ENCODE assay signal across 16 cellular contexts in the genomic region with DNA sequence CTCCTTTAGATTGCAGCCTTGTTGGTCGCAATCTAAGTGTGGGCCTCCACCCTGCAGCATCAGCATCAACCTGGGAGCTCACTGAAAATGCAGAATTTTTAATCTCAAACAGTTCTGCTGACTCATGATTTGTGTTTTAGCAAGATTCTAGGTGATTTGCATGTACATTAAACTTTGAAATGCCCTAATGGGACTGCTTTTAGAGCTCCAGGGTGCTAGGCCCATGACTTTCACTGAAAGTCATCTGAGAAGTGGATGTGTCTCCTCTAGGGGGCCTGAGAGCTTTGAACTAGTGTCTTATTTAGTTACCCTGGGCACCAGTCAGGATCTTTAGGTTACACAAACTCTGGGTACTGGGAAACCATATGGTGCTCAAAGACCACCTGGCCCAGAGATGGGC. TPM values are rescaled to one million over a fixed set of nuclear protein-coding genes. Genes with fewer than 3 reads are reported as not detected.
A peak's percentile ranks its signal among the peaks of the same experiment; 100 is the strongest.
DNase-seq lines count a peak whose midpoint lies in the region; ATAC-seq and TF ChIP-seq lines count a peak whose summit lies in the region.
"Had no signal": no experiment of that assay in that cellular context is flagged by ENCODE, and none has a peak within 500 bp of the region (broad histone marks: within the 10 kb centered on the region; RNA-seq: fewer than 3 reads in every experiment).

No MANE protein-coding gene starts in this region.

- H3K9me3 Mint-ChIP-seq in activated CD8-positive, alpha-beta T cell treated with anti-CD3 and anti-CD28 coated beads for 36 hours = no peaks in the 10 kb centered on the region
- no peaks in the 10 kb centered on the region for H3K9me3 Mint-ChIP-seq in activated CD8-positive, alpha-beta T cell treated with anti-CD3 and anti-CD28 coated beads, Interleukin-2, amount 10 ng/mL, durations not matched to agents 7 days and 5 days (ENCODE audit: insufficient read depth)
- H3K9me3 Mint-ChIP-seq in progenitor cell of endocrine pancreas (ENCODE audit: low read depth) = no peaks in the 10 kb centered on the region
- H3K9me3 Mint-ChIP-seq: central memory CD8-positive, alpha-beta T cell; stimulated activated effector memory CD8-positive, alpha-beta T cell treated with anti-CD3 and anti-CD28 coated beads, Interleukin-12 subunit alpha, Interleukin-12 subunit beta, amount 100 ng/mL, for 72 hours had no signal

- no peak for DNase-seq in activated CD8-positive, alpha-beta T cell treated with anti-CD3 and anti-CD28 coated beads for 36 hours
- DNase-seq in activated CD8-positive, alpha-beta T cell treated with anti-CD3 and anti-CD28 coated beads, Interleukin-2, amount 10 ng/mL, durations not matched to agents 7 days and 5 days = no peak
- DNase-seq in NB4 (ENCODE audit: low read depth) (no peak), WERI-Rb-1 (no peak), progenitor cell of endocrine pancreas (ENCODE audit: low spot score, unreplicated experiment) (no peak)
- DNase-seq in stimulated activated naive CD8-positive, alpha-beta T cell treated with anti-CD3 and anti-CD28 coated beads, Interleukin-15, Interleukin-2, amounts not matched to agents 100 U/mL and 50 U/mL, for 24 hours = no peak
- DNase-seq: activated naive CD4-positive, alpha-beta T cell treated with Interleukin-2 at 50 U/mL for 16 hours; GF-D8; stimulated activated CD4-positive, alpha-beta T cell treated with anti-CD3 and anti-CD28 coated beads, Interleukin-1b, Interleukin-23, amount 100 ng/mL, for 48 hours; T-helper 17 cell had no signal

- ATAC-seq in activated CD8-positive, alpha-beta T cell treated with anti-CD3 and anti-CD28 coated beads for 36 hours = no peak
- ATAC-seq in activated CD8-positive, alpha-beta T cell treated with anti-CD3 and anti-CD28 coated beads, Interleukin-2, amount 10 ng/mL, durations not matched to agents 7 days and 5 days = no peak
- no peak for ATAC-seq in HG02840 (IDR thresholded peaks at IDR 0.05; ENCODE audit: low FRiP score, unreplicated experiment)
- ATAC-seq in GM21381 (IDR thresholded peaks at IDR 0.05; ENCODE audit: unreplicated experiment) = no peak
- ATAC-seq in stimulated activated naive CD8-positive, alpha-beta T cell treated with anti-CD3 and anti-CD28 coated beads, Interleukin-15, Interleukin-2, amounts not matched to agents 100 U/mL and 50 U/mL, for 24 hours = no peak
- ATAC-seq: stimulated activated effector memory CD8-positive, alpha-beta T cell treated with anti-CD3 and anti-CD28 coated beads, Interleukin-12 subunit alpha, Interleukin-12 subunit beta, amount 100 ng/mL, for 72 hours; T-helper 17 cell had no signal

- peaks cover 29% of the 10 kb centered on the region for H3K27me3 Mint-ChIP-seq in activated CD8-positive, alpha-beta T cell treated with anti-CD3 and anti-CD28 coated beads for 36 hours
- peaks cover 27% of the 10 kb centered on the region for H3K27me3 Mint-ChIP-seq in activated CD8-positive, alpha-beta T cell treated with anti-CD3 and anti-CD28 coated beads, Interleukin-2, amount 10 ng/mL, durations not matched to agents 7 days and 5 days (ENCODE audit: low read depth)
- H3K27me3 Mint-ChIP-seq in progenitor cell of endocrine pancreas = peaks cover 29% of the 10 kb centered on the region

- CTCF ChIA-PET in activated CD8-positive, alpha-beta T cell treated with anti-CD3 and anti-CD28 coated beads for 36 hours (lab: Charles Lee) = no interaction called here
- CTCF ChIA-PET in activated CD8-positive, alpha-beta T cell treated with anti-CD3 and anti-CD28 coated beads, Interleukin-2, amount 10 ng/mL, durations not matched to agents 7 days and 5 days (lab: Charles Lee) = interaction anchor here (1.0 kb wide), 1 partner anchor 40 kb away, joined by 3 read pairs; no protein-coding TSS in a partner anchor

- no peak for TF ChIP-seq POLR2A in NB4 (IDR thresholded peaks at IDR 0.05; ENCODE audit: extremely low read depth, insufficient read length)

- H3K36me3 ChIP-seq in WERI-Rb-1 = no peaks in the 10 kb centered on the region
- H3K36me3 ChIP-seq: esophagus muscularis mucosa had no signal

- H3K4me1 Mint-ChIP-seq in activated CD8-positive, alpha-beta T cell treated with anti-CD3 and anti-CD28 coated beads for 36 hours (ENCODE audit: low read depth) = no peaks in the 10 kb centered on the region
- H3K4me1 Mint-ChIP-seq in activated CD8-positive, alpha-beta T cell treated with anti-CD3 and anti-CD28 coated beads, Interleukin-2, amount 10 ng/mL, durations not matched to agents 7 days and 5 days (ENCODE audit: low read depth) = no peaks in the 10 kb centered on the region
- no peaks in the 10 kb centered on the region for H3K4me1 Mint-ChIP-seq in progenitor cell of endocrine pancreas (ENCODE audit: low read depth)
- H3K4me1 Mint-ChIP-seq: central memory CD8-positive, alpha-beta T cell; stimulated activated effector memory CD8-positive, alpha-beta T cell treated with anti-CD3 and anti-CD28 coated beads, Interleukin-12 subunit alpha, Interleukin-12 subunit beta, amount 100 ng/mL, for 72 hours; T-helper 17 cell had no signal

- POLR2A ChIA-PET in activated CD8-positive, alpha-beta T cell treated with anti-CD3 and anti-CD28 coated beads for 36 hours (lab: Charles Lee) = no interaction called here
- POLR2A ChIA-PET in activated CD8-positive, alpha-beta T cell treated with anti-CD3 and anti-CD28 coated beads, Interleukin-2, amount 10 ng/mL, durations not matched to agents 7 days and 5 days (lab: Charles Lee) = no interaction called here

- no peaks in the 10 kb centered on the region for H3K36me3 Mint-ChIP-seq in activated CD8-positive, alpha-beta T cell treated with anti-CD3 and anti-CD28 coated beads for 36 hours (ENCODE audit: low read depth)
- H3K36me3 Mint-ChIP-seq in activated CD8-positive, alpha-beta T cell treated with anti-CD3 and anti-CD28 coated beads, Interleukin-2, amount 10 ng/mL, durations not matched to agents 7 days and 5 days (ENCODE audit: low read depth) = no peaks in the 10 kb centered on the region
- no peaks in the 10 kb centered on the region for H3K36me3 Mint-ChIP-seq in progenitor cell of endocrine pancreas (ENCODE audit: insufficient read depth)
- H3K36me3 Mint-ChIP-seq: stimulated activated effector memory CD8-positive, alpha-beta T cell treated with anti-CD3 and anti-CD28 coated beads, Interleukin-12 subunit alpha, Interleukin-12 subunit beta, amount 100 ng/mL, for 72 hours had no signal

- no peaks in the 10 kb centered on the region for H3K27me3 ChIP-seq in WERI-Rb-1 (ENCODE audit: insufficient read depth, low read depth, severe bottlenecking)

- peak; percentile 15 for TF ChIP-seq CTCF in activated CD8-positive, alpha-beta T cell treated with anti-CD3 and anti-CD28 coated beads for 36 hours (IDR thresholded peaks at IDR 0.05)
- TF ChIP-seq CTCF in NB4 (IDR thresholded peaks at IDR 0.05; ENCODE audit: low read depth, low read length) (peak; percentile 22), WERI-Rb-1 (IDR thresholded peaks at IDR 0.05; ENCODE audit: low read depth, low read length) (peak; percentile 50), progenitor cell of endocrine pancreas (IDR thresholded peaks at IDR 0.05; ENCODE audit: unreplicated experiment) (peak; percentile 25)

- H3K4me3 ChIP-seq in NB4 (ENCODE audit: low read depth, low read length) (no peak overlapping the region), WERI-Rb-1 (ENCODE audit: low read depth, low read length) (no peak overlapping the region)
- H3K4me3 ChIP-seq: esophagus muscularis mucosa had no signal

- H3K27ac Mint-ChIP-seq in activated CD8-positive, alpha-beta T cell treated with anti-CD3 and anti-CD28 coated beads for 36 hours = no peak overlapping the region
- no peak overlapping the region for H3K27ac Mint-ChIP-seq in activated CD8-positive, alpha-beta T cell treated with anti-CD3 and anti-CD28 coated beads, Interleukin-2, amount 10 ng/mL, durations not matched to agents 7 days and 5 days
- no peak overlapping the region for H3K27ac Mint-ChIP-seq in progenitor cell of endocrine pancreas
- H3K27ac Mint-ChIP-seq: stimulated activated effector memory CD8-positive, alpha-beta T cell treated with anti-CD3 and anti-CD28 coated beads, Interleukin-12 subunit alpha, Interleukin-12 subunit beta, amount 100 ng/mL, for 72 hours; T-helper 17 cell had no signal

- no peak overlapping the region for H3K4me3 Mint-ChIP-seq in activated CD8-positive, alpha-beta T cell treated with anti-CD3 and anti-CD28 coated beads for 36 hours
- H3K4me3 Mint-ChIP-seq in activated CD8-positive, alpha-beta T cell treated with anti-CD3 and anti-CD28 coated beads, Interleukin-2, amount 10 ng/mL, durations not matched to agents 7 days and 5 days = no peak overlapping the region
- H3K4me3 Mint-ChIP-seq in progenitor cell of endocrine pancreas (ENCODE audit: low read depth) = no peak overlapping the region
- H3K4me3 Mint-ChIP-seq: central memory CD8-positive, alpha-beta T cell; stimulated activated effector memory CD8-positive, alpha-beta T cell treated with anti-CD3 and anti-CD28 coated beads, Interleukin-12 subunit alpha, Interleukin-12 subunit beta, amount 100 ng/mL, for 72 hours; T-helper 17 cell had no signal

- intact Hi-C loops in activated CD8-positive, alpha-beta T cell treated with anti-CD3 and anti-CD28 coated beads for 36 hours (cut with micrococcal nuclease) = no loop called here

- no peaks in the 10 kb centered on the region for H3K9me3 ChIP-seq in WERI-Rb-1 (ENCODE audit: severe bottlenecking)
- H3K9me3 ChIP-seq: esophagus muscularis mucosa had no signal

- H3K27ac ChIP-seq in WERI-Rb-1 = no peak overlapping the region
- H3K27ac ChIP-seq: esophagus muscularis mucosa had no signal

RNA-seq across cellular contexts. Expression of a gene that starts 9.0 kb away (rescaled TPM):
- total RNA-seq in activated CD8-positive, alpha-beta T cell treated with anti-CD3 and anti-CD28 coated beads for 36 hours = not detected
- not detected for total RNA-seq in activated CD8-positive, alpha-beta T cell treated with anti-CD3 and anti-CD28 coated beads, Interleukin-2, amount 10 ng/mL, durations not matched to agents 7 days and 5 days
- total RNA-seq in progenitor cell of endocrine pancreas = 0.05 and 0.09 TPM in 2 replicates
- total RNA-seq: activated CD8-positive, alpha-beta memory T cell treated with anti-CD3 and anti-CD28 coated beads for 36 hours; T-helper 17 cell had no signal
